8 cellular contexts compared by ENCODE assay signal in the genomic region with DNA sequence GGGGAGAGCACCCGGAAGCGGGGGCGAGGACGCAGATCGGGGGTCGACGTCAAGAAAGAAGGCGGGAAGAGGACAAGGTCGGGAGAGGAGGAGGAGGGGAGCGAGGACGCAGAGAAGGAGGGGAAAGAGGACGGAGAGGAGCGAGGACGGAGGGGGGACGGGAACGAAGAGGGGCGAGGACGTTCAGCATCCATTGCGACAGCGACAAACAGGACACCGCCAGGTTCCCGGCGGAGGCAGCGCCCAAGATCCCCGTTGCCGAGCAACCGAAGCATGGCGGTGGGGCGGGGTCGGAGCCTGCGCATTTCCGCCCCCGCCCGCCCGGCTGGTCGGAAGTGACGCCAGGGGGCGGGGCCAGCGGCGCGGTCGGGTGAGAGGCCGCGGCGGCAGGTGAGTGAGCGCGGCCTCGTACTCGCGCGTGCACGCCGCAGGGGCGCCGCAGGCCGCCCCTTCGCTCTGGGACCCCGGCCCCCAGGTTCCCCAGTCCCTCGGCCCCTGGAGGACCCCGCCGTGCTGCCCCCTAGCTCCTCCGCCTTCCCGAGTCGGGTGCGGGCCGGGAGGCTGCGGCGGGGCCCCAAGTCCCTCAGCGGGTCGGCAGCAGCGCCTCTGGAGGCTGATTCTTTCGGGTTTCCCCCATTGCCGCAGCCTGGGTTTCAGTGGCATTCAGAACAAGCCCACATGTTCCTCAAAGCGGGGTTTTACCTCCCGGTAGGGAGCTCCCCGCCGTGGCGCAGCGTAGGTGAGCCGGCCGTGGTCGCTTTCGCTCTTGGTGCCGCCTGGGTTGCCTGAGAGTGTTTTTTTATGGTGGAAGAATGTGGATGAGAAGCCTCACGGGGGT. TPM values are rescaled to one million over a fixed set of nuclear protein-coding genes. Genes with fewer than 3 reads are reported as not detected.
DNase-seq lines count a peak whose midpoint lies in the region; ATAC-seq and TF ChIP-seq lines count a peak whose summit lies in the region.

A gene with protein sequence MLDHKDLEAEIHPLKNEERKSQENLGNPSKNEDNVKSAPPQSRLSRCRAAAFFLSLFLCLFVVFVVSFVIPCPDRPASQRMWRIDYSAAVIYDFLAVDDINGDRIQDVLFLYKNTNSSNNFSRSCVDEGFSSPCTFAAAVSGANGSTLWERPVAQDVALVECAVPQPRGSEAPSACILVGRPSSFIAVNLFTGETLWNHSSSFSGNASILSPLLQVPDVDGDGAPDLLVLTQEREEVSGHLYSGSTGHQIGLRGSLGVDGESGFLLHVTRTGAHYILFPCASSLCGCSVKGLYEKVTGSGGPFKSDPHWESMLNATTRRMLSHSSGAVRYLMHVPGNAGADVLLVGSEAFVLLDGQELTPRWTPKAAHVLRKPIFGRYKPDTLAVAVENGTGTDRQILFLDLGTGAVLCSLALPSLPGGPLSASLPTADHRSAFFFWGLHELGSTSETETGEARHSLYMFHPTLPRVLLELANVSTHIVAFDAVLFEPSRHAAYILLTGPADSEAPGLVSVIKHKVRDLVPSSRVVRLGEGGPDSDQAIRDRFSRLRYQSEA (plus strand): TSS at position 354 of the 838 bp plus-strand sequence. CDS start 19,593 bp downstream, outside the sequence.

- H3K36me3 ChIP-seq in left ventricle myocardium inferior (no peaks in the 10 kb centered on the region), prostate gland (no peaks in the 10 kb centered on the region)

- H3K4me3 ChIP-seq in left ventricle myocardium inferior (peak within 1 kb of the TSS; percentile 83), prostate gland (peak within 1 kb of the TSS; percentile 75 to 83)

- under 1% methylated on average over 81 of the region's 85 CpGs for WGBS in prostate gland

- TF ChIP-seq POLR2A in prostate gland (IDR thresholded peaks at IDR 0.05): peak; percentile 99

- H3K27ac ChIP-seq in left ventricle myocardium inferior (replicated peaks): peak within 1 kb of the TSS; percentile 96
- peak within 1 kb of the TSS; percentile 96 to 97 for H3K27ac ChIP-seq in prostate gland

- H3K9me3 ChIP-seq in left ventricle myocardium inferior (replicated peaks) (no peaks in the 10 kb centered on the region), prostate gland (no peaks in the 10 kb centered on the region)

- DNase-seq in NCI-H1694 (lab: John Stamatoyannopoulos, UW) (peak; percentile 59), amniotic epithelial cell (ENCODE audit: low read depth) (peak; percentile 80), left ventricle myocardium inferior (peak; percentile 93), prostate gland (ENCODE audit: low spot score) (peak; percentile 94), ureter (ENCODE audit: low spot score) (peak; percentile 93)

- peaks cover 32% of the 10 kb centered on the region for H3K4me1 ChIP-seq in left ventricle myocardium inferior
- no peaks in the 10 kb centered on the region for H3K4me1 ChIP-seq in prostate gland (replicated peaks)

- TF ChIP-seq CTCF in left ventricle myocardium inferior (IDR thresholded peaks at IDR 0.05; ENCODE audit: borderline replicate concordance): peak; percentile 57
- TF ChIP-seq CTCF in prostate gland (IDR thresholded peaks at IDR 0.05): peak in 3 of 4 experiments; percentile 17 to 49 (median 34)

- intact Hi-C loops in T-helper 1 cell treated with Interleukin-12 subunit alpha and Interleukin-12 subunit beta and Interleukin-4 antibody, amounts not matched to agents 30 ng/mL and 1 ng/mL, for 36 hours (cut with micrococcal nuclease): loop anchor here (1.0 to 10.0 kb wide), 7 partner anchors 44 to 350 kb away; a partner anchor contains a TSS
- intact Hi-C loops in left ventricle myocardium inferior (cut with micrococcal nuclease): no loop called here
- intact Hi-C loops in prostate gland (cut with DNase I): no loop called here

- peak; percentile 87 for ATAC-seq in GM18498 (IDR thresholded peaks at IDR 0.05; ENCODE audit: unreplicated experiment)
- ATAC-seq in HG02885 (IDR thresholded peaks at IDR 0.05; ENCODE audit: poor library complexity, unreplicated experiment): peak; percentile 90

- H3K27me3 ChIP-seq in left ventricle myocardium inferior (ENCODE audit: low read depth) (no peaks in the 10 kb centered on the region), prostate gland (replicated peaks; ENCODE audit: insufficient read depth) (no peaks in the 10 kb centered on the region)

RNA-seq across cellular contexts. Expression of the gene that starts here (rescaled TPM):
- 17.1 and 23.2 TPM in 2 replicates for total RNA-seq in T-helper 1 cell treated with Interleukin-12 subunit alpha and Interleukin-12 subunit beta and Interleukin-4 antibody, amounts not matched to agents 30 ng/mL and 1 ng/mL, for 36 hours
- 135 TPM for total RNA-seq in left ventricle myocardium inferior
- total RNA-seq in prostate gland: 100 to 1,000 TPM in 1 of 2 donors, 10 to 100 TPM in 1; 83.8 to 114 TPM
- 89.4 TPM for total RNA-seq in ureter

Comparison
In these comparisons a context has a peak if more than half of its experiments do, and no peak if none do; other contexts are left out.
1. Peak in every context shown above with its lines: DNase-seq, ATAC-seq, H3K4me3 ChIP-seq and H3K27ac ChIP-seq.